10 cellular contexts compared by ENCODE assay signal in the genomic region with DNA sequence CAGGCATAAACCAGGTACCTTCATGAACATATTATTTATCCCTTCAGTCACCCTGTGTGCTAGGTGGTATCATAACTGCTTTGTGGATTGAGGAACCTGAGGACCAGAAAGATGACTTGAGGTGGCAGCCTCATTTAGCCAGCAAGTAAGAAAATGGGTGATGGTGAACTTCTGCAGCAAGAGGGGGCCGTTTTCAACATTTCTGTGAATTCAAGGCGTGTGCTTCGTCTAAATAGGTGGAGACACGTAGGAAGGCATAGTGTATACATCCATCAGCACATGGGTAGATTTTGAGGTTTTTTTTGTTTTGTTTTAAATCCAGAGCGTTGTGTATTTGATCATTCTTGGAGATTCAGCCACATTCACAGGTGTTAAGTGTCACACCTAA.
A peak's percentile ranks its signal among the peaks of the same experiment; 100 is the strongest.
DNase-seq lines count a peak whose midpoint lies in the region; ATAC-seq, FAIRE-seq and TF ChIP-seq lines count a peak whose summit lies in the region.
"Had no signal": no experiment of that assay in that cellular context is flagged by ENCODE, and none has a peak within 500 bp of the region (broad histone marks: within the 10 kb centered on the region; RNA-seq: fewer than 3 reads in every experiment).

No MANE protein-coding gene starts in this region.

- peak overlapping the region; percentile 94 for H3K27ac Mint-ChIP-seq in activated CD8-positive, alpha-beta memory T cell treated with anti-CD3 and anti-CD28 coated beads, Interleukin-2, amount 10 ng/mL, durations not matched to agents 7 days and 5 days
- H3K27ac Mint-ChIP-seq in activated CD4-positive, alpha-beta memory T cell treated with anti-CD3 and anti-CD28 coated beads, Interleukin-2, amount 10 ng/mL, durations not matched to agents 7 days and 5 days, result peak overlapping the region; percentile 95
- no peak overlapping the region for H3K27ac Mint-ChIP-seq in HFFc6

- peak overlapping the region; percentile 85 for H3K4me2 ChIP-seq in keratinocyte (ENCODE audit: control insufficient read depth, extremely low read depth, insufficient read depth, low read depth, low read length)

- H3K27me3 Mint-ChIP-seq in activated CD8-positive, alpha-beta memory T cell treated with anti-CD3 and anti-CD28 coated beads, Interleukin-2, amount 10 ng/mL, durations not matched to agents 7 days and 5 days, result no peaks in the 10 kb centered on the region
- no peaks in the 10 kb centered on the region for H3K27me3 Mint-ChIP-seq in activated CD4-positive, alpha-beta memory T cell treated with anti-CD3 and anti-CD28 coated beads, Interleukin-2, amount 10 ng/mL, durations not matched to agents 7 days and 5 days
- H3K27me3 Mint-ChIP-seq in HFFc6 (ENCODE audit: insufficient read depth), result no peaks in the 10 kb centered on the region; the same call in 1 of the 2 replicates

- H3K9ac ChIP-seq in keratinocyte (ENCODE audit: control insufficient read depth, extremely low read depth, insufficient read depth, low read length) (peak overlapping the region; percentile 70), subcutaneous abdominal adipose tissue (ENCODE audit: low read length in 5 of 5) (peak overlapping the region in 1 of 5 donors; percentile 13)

- POLR2A ChIA-PET in activated CD4-positive, alpha-beta memory T cell treated with anti-CD3 and anti-CD28 coated beads, Interleukin-2, amount 10 ng/mL, durations not matched to agents 7 days and 5 days (lab: Charles Lee), result interaction anchor here (0.6 to 15.2 kb wide), 14 partner anchors 11 to 791 kb away, joined by 3 to 570 read pairs (median 4); a partner anchor contains a TSS

- no peak for DNase-seq in activated CD8-positive, alpha-beta memory T cell treated with anti-CD3 and anti-CD28 coated beads, Interleukin-2, amount 10 ng/mL, durations not matched to agents 7 days and 5 days
- no peak for DNase-seq in activated CD8-positive, alpha-beta memory T cell treated with anti-CD3 and anti-CD28 coated beads, Interleukin-2, amount 50 U/mL, for 48 hours
- peak; percentile 43 for DNase-seq in activated CD4-positive, alpha-beta memory T cell treated with anti-CD3 and anti-CD28 coated beads, Interleukin-2, amount 10 ng/mL, durations not matched to agents 7 days and 5 days
- DNase-seq in keratinocyte (ENCODE audit: low read depth, low spot score) (no peak), NCI-H2227 (lab: John Stamatoyannopoulos, UW; ENCODE audit: unreplicated experiment) (no peak), AG08396 (ENCODE audit: low spot score) (no peak), HFFc6 (no peak)
- DNase-seq: ACHN had no signal

- H3K36me3 ChIP-seq in keratinocyte (ENCODE audit: control insufficient read depth in 2 of 2, extremely low read depth in 1 of 2, insufficient read depth in 2 of 2, low read length in 2 of 2) (peaks cover 2 to 24% of the 10 kb centered on the region in 2 experiments), subcutaneous abdominal adipose tissue (ENCODE audit: control insufficient read depth in 5 of 5, insufficient read depth in 5 of 5, low read length in 5 of 5) (peaks cover 0 to 9% (median 4%) of the 10 kb centered on the region in 5 donors)

- H4K20me1 ChIP-seq in keratinocyte (ENCODE audit: control insufficient read depth, extremely low read depth, insufficient read depth, low read length), result no peaks in the 10 kb centered on the region

- H2AFZ ChIP-seq in keratinocyte (ENCODE audit: control insufficient read depth, low read length), result no peak overlapping the region

- FAIRE-seq in keratinocyte (lab: Jason Lieb, UNC), result no peak

- no peaks in the 10 kb centered on the region for H3K9me3 ChIP-seq in keratinocyte (ENCODE audit: control insufficient read depth, low read depth, low read length)
- no peaks in the 10 kb centered on the region for H3K9me3 ChIP-seq in subcutaneous abdominal adipose tissue (ENCODE audit: control insufficient read depth in 5 of 5, low read length in 5 of 5)

- peaks cover 93% of the 10 kb centered on the region for H3K4me1 Mint-ChIP-seq in activated CD8-positive, alpha-beta memory T cell treated with anti-CD3 and anti-CD28 coated beads, Interleukin-2, amount 10 ng/mL, durations not matched to agents 7 days and 5 days
- peaks cover 95% of the 10 kb centered on the region for H3K4me1 Mint-ChIP-seq in activated CD4-positive, alpha-beta memory T cell treated with anti-CD3 and anti-CD28 coated beads, Interleukin-2, amount 10 ng/mL, durations not matched to agents 7 days and 5 days
- peaks cover 67% of the 10 kb centered on the region for H3K4me1 Mint-ChIP-seq in HFFc6 (ENCODE audit: low read depth)

- H3K27me3 ChIP-seq in keratinocyte (ENCODE audit: control insufficient read depth, extremely low read depth, insufficient read depth, low read length) (no peaks in the 10 kb centered on the region), subcutaneous abdominal adipose tissue (ENCODE audit: control insufficient read depth in 5 of 5, insufficient read depth in 4 of 5, low read length in 5 of 5) (no peaks in the 10 kb centered on the region)

- peaks cover 35% of the 10 kb centered on the region for H3K36me3 Mint-ChIP-seq in activated CD8-positive, alpha-beta memory T cell treated with anti-CD3 and anti-CD28 coated beads, Interleukin-2, amount 10 ng/mL, durations not matched to agents 7 days and 5 days
- H3K36me3 Mint-ChIP-seq in activated CD4-positive, alpha-beta memory T cell treated with anti-CD3 and anti-CD28 coated beads, Interleukin-2, amount 10 ng/mL, durations not matched to agents 7 days and 5 days (ENCODE audit: low read depth), result peaks cover 37% of the 10 kb centered on the region
- H3K36me3 Mint-ChIP-seq in HFFc6 (ENCODE audit: low read depth), result peaks cover 12% of the 10 kb centered on the region

- peak; percentile 4 for ATAC-seq in activated CD8-positive, alpha-beta memory T cell treated with anti-CD3 and anti-CD28 coated beads, Interleukin-2, amount 10 ng/mL, durations not matched to agents 7 days and 5 days

- H3K4me3 ChIP-seq in keratinocyte (ENCODE audit: control insufficient read depth in 2 of 3, extremely low read depth in 1 of 3, insufficient read depth in 2 of 3, low read depth in 1 of 3, low read length in 3 of 3), result peak overlapping the region in 2 of 3 experiments; percentile 7 to 21
- H3K4me3 ChIP-seq in subcutaneous abdominal adipose tissue (ENCODE audit: low read depth in 1 of 5, low read length in 5 of 5), result no peak overlapping the region

- TF ChIP-seq CTCF in keratinocyte (optimal IDR thresholded peaks at IDR 0.05 in 1 of 3, IDR thresholded peaks at IDR 0.05 in 1 of 3, conservative IDR thresholded peaks at IDR 0.05 in 1 of 3; ENCODE audit: extremely low read depth in 1 of 3, insufficient read depth in 2 of 3, low read length in 3 of 3) (peak in 1 of 3 experiments; percentile 8), HFFc6 (IDR thresholded peaks at IDR 0.05) (no peak)

- H3K9me1 ChIP-seq in keratinocyte (ENCODE audit: control insufficient read depth, extremely low read depth, insufficient read depth, low read length), result peaks cover 7% of the 10 kb centered on the region

- H3K27ac ChIP-seq in keratinocyte (ENCODE audit: control insufficient read depth, insufficient read depth, low read length) (peak overlapping the region; percentile 96), subcutaneous abdominal adipose tissue (ENCODE audit: low read depth, low read length) (peak overlapping the region; percentile 80)

- H3K4me1 ChIP-seq in keratinocyte (ENCODE audit: control insufficient read depth, extremely low read depth, insufficient read depth, low read length), result peaks cover 81% of the 10 kb centered on the region
- H3K4me1 ChIP-seq in subcutaneous abdominal adipose tissue (ENCODE audit: control insufficient read depth in 5 of 5, insufficient read depth in 5 of 5, low read length in 5 of 5), result peaks cover 28 to 95% (median 82%) of the 10 kb centered on the region in 5 donors

- H3K79me2 ChIP-seq in keratinocyte (ENCODE audit: control insufficient read depth, insufficient read depth, low read length), result peaks cover 75% of the 10 kb centered on the region

- H3K9me3 Mint-ChIP-seq in activated CD8-positive, alpha-beta memory T cell treated with anti-CD3 and anti-CD28 coated beads, Interleukin-2, amount 10 ng/mL, durations not matched to agents 7 days and 5 days (ENCODE audit: low read depth), result no peaks in the 10 kb centered on the region
- H3K9me3 Mint-ChIP-seq in activated CD4-positive, alpha-beta memory T cell treated with anti-CD3 and anti-CD28 coated beads, Interleukin-2, amount 10 ng/mL, durations not matched to agents 7 days and 5 days, result no peaks in the 10 kb centered on the region
- H3K9me3 Mint-ChIP-seq in HFFc6, result no peaks in the 10 kb centered on the region
- H3K9me3 Mint-ChIP-seq: mesothelial cell of epicardium had no signal

- H3K4me3 Mint-ChIP-seq in activated CD8-positive, alpha-beta memory T cell treated with anti-CD3 and anti-CD28 coated beads, Interleukin-2, amount 10 ng/mL, durations not matched to agents 7 days and 5 days, result peak overlapping the region; percentile 72
- peak overlapping the region; percentile 65 for H3K4me3 Mint-ChIP-seq in activated CD4-positive, alpha-beta memory T cell treated with anti-CD3 and anti-CD28 coated beads, Interleukin-2, amount 10 ng/mL, durations not matched to agents 7 days and 5 days
- H3K4me3 Mint-ChIP-seq in HFFc6, result no peak overlapping the region
- H3K4me3 Mint-ChIP-seq: mesothelial cell of epicardium had no signal

- CTCF ChIA-PET in activated CD8-positive, alpha-beta memory T cell treated with anti-CD3 and anti-CD28 coated beads, Interleukin-2, amount 10 ng/mL, durations not matched to agents 7 days and 5 days (lab: Charles Lee), result interaction anchor here (0.7 to 10.7 kb wide), 7 partner anchors 10 to 474 kb away, joined by 3 to 87 read pairs (median 3); no protein-coding TSS in a partner anchor
- CTCF ChIA-PET in activated CD4-positive, alpha-beta memory T cell treated with anti-CD3 and anti-CD28 coated beads, Interleukin-2, amount 10 ng/mL, durations not matched to agents 7 days and 5 days (lab: Charles Lee), result interaction anchor here (0.7 to 7.5 kb wide), 5 partner anchors 14 to 51 kb away, joined by 3 to 76 read pairs (median 7); no protein-coding TSS in a partner anchor

- dilution Hi-C loops in keratinocyte (cut with MboI; ENCODE audit: extremely low pct_ligation_motif_present, low sequenced_read_pairs), result no loop called here

Comparison
In these comparisons a context has a peak if more than half of its experiments do, and no peak if none do; other contexts are left out.
1. H3K4me3 ChIP-seq: peak in keratinocyte (2 of 3); none in subcutaneous abdominal adipose tissue (0 of 5).